25 cellular contexts compared by ENCODE assay signal in the genomic region with DNA sequence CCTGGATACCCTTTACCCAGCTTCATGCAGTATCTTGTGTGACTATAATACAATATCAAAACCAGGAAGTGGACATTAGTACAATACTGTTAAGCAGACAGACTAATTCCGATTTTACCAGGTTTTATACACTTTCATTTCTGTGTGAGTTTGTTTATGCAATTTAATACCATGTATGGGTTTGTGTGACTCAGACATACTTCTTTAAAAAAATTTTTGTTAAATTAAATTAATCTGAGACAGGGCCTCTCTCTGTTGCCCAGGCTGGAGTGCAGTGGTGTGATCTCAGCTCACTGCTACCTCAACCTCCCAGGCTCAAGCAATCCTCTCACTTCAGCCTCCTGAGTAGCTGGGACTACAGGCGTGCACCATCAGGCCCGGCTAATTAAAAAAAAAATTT.
"Had no signal": no experiment of that assay in that cellular context is flagged by ENCODE, and none has a peak within 500 bp of the region (broad histone marks: within the 10 kb centered on the region; RNA-seq: fewer than 3 reads in every experiment).

No MANE protein-coding gene starts in this region.

- H3K4me3 ChIP-seq: adrenal gland, ascending aorta, cardiac muscle cell, heart right ventricle, left ventricle myocardium inferior, lung, mucosa of descending colon, right atrium auricular region, smooth muscle cell, suprapubic skin, tibial artery had no signal

- H3K27ac ChIP-seq: adrenal gland, ascending aorta, cardiac muscle cell, heart right ventricle, left ventricle myocardium inferior, right atrium auricular region, suprapubic skin, tibial artery had no signal

- H3K36me3 ChIP-seq: adrenal gland, ascending aorta, cardiac muscle cell, heart right ventricle, left ventricle myocardium inferior, right atrium auricular region, suprapubic skin, tibial artery had no signal

- H3K27ac Mint-ChIP-seq: activated CD4-positive, alpha-beta T cell treated with anti-CD3 and anti-CD28 coated beads for 36 hours; activated naive CD8-positive, alpha-beta T cell; brain; endodermal cell; natural killer cell treated with Interleukin-12 subunit alpha and Interleukin-12 subunit beta and Interleukin-15 and Interleukin-18, amount 100 ng/mL, for 72 hours had no signal

- H3K4me3 Mint-ChIP-seq: activated CD4-positive, alpha-beta T cell treated with anti-CD3 and anti-CD28 coated beads for 36 hours; activated naive CD8-positive, alpha-beta T cell; brain; endodermal cell; natural killer cell treated with Interleukin-12 subunit alpha and Interleukin-12 subunit beta and Interleukin-15 and Interleukin-18, amount 100 ng/mL, for 72 hours had no signal

- ATAC-seq: activated CD4-positive, alpha-beta T cell treated with anti-CD3 and anti-CD28 coated beads for 36 hours; esophagus mucosa; heart right ventricle; mucosa of descending colon; natural killer cell treated with Interleukin-12 subunit alpha and Interleukin-12 subunit beta and Interleukin-15 and Interleukin-18, amount 100 ng/mL, for 72 hours had no signal

- H3K9me3 Mint-ChIP-seq: brain; endodermal cell; natural killer cell treated with Interleukin-12 subunit alpha and Interleukin-12 subunit beta and Interleukin-15 and Interleukin-18, amount 100 ng/mL, for 72 hours had no signal

- H3K4me1 Mint-ChIP-seq: activated CD4-positive, alpha-beta T cell treated with anti-CD3 and anti-CD28 coated beads for 36 hours; endodermal cell had no signal

- H3K27me3 Mint-ChIP-seq: activated CD4-positive, alpha-beta T cell treated with anti-CD3 and anti-CD28 coated beads for 36 hours; activated naive CD8-positive, alpha-beta T cell; natural killer cell treated with Interleukin-12 subunit alpha and Interleukin-12 subunit beta and Interleukin-15 and Interleukin-18, amount 100 ng/mL, for 72 hours had no signal

- H3K4me1 ChIP-seq: adrenal gland, ascending aorta, heart right ventricle, left ventricle myocardium inferior, right atrium auricular region, suprapubic skin, tibial artery had no signal

- DNase-seq: activated CD4-positive, alpha-beta T cell treated with anti-CD3 and anti-CD28 coated beads for 36 hours; activated CD4-positive, CD25-positive, alpha-beta regulatory T cell; activated effector memory CD4-positive, alpha-beta T cell treated with Interleukin-2 at 50 U/mL for 16 hours; activated naive CD4-positive, alpha-beta T cell treated with Interleukin-2 at 50 U/mL for 16 hours; activated T-cell treated with anti-CD3 and anti-CD28 coated beads for 4 hours; adrenal gland; cortex of kidney; endodermal cell; heart right ventricle; islet precursor cell; left ventricle myocardium inferior; mucosa of descending colon; stimulated activated CD4-positive, alpha-beta T cell treated with anti-CD3 and anti-CD28 coated beads, Interleukin-15, amount 100 ng/mL, for 24 hours; stimulated activated naive CD4-positive, alpha-beta T cell; tibial artery had no signal

- H3K4me2 ChIP-seq: smooth muscle cell had no signal

- H3K36me3 Mint-ChIP-seq: activated naive CD8-positive, alpha-beta T cell; brain; natural killer cell treated with Interleukin-12 subunit alpha and Interleukin-12 subunit beta and Interleukin-15 and Interleukin-18, amount 100 ng/mL, for 72 hours had no signal

- H3K27me3 ChIP-seq: adrenal gland, ascending aorta, cardiac muscle cell, heart right ventricle, right atrium auricular region, suprapubic skin, tibial artery had no signal

- H3K9me3 ChIP-seq: adrenal gland, ascending aorta, heart right ventricle, left ventricle myocardium inferior, mucosa of descending colon, right atrium auricular region, suprapubic skin, tibial artery had no signal
